In genomic region chr2:125516496-125517109, GRCh38 we compare ENCODE assay signal across 8 cellular contexts.
A peak's percentile ranks its signal among the peaks of the same experiment; 100 is the strongest.
DNase-seq lines count a peak whose midpoint lies in the region; TF ChIP-seq lines count a peak whose summit lies in the region.

No MANE protein-coding gene starts in this region.

- H3K27ac ChIP-seq in 22Rv1 = no peak overlapping the region

- DNase-seq in T47D (ENCODE audit: low read depth in 1 of 2, low spot score in 1 of 2) = peak; percentile 13 to 54
- DNase-seq in renal cortical epithelial cell (ENCODE audit: low read depth) = peak; percentile 3
- DNase-seq in G401 (ENCODE audit: low spot score) = no peak
- no peak for DNase-seq in activated T-cell treated with anti-CD3 and anti-CD28 coated beads, Interleukin-2, amount 50 U/mL, for 48 hours
- no peak for DNase-seq in NCI-H345 treated with DMSO at 0.1 percent for 48 hours (lab: John Stamatoyannopoulos, UW; ENCODE audit: unreplicated experiment)

- TF ChIP-seq CTCF in 22Rv1 (IDR thresholded peaks at IDR 0.05) (peak; percentile 65), GM12873 (IDR thresholded peaks at IDR 0.05; ENCODE audit: insufficient read depth, low read depth, low read length, missing control alignments) (peak; percentile 74), LNCAP (IDR thresholded peaks at IDR 0.05) (peak; percentile 53)

- in situ Hi-C loops in T47D (cut with HindIII; ENCODE audit: low pct_unique_long_range_greater_than_20kb, low sequenced_read_pairs) = no loop called here
- in situ Hi-C loops in G401 (cut with HindIII; ENCODE audit: low sequenced_read_pairs) = no loop called here

Comparison
In these comparisons a context has a peak if more than half of its experiments do, and no peak if none do; other contexts are left out.
1. DNase-seq: peak in T47D (2 of 2) and renal cortical epithelial cell (single experiment); none in G401 (single experiment), activated T-cell treated with anti-CD3 and anti-CD28 coated beads, Interleukin-2, amount 50 U/mL, for 48 hours (0 of 2) and NCI-H345 treated with DMSO at 0.1 percent for 48 hours (single experiment).
2. Peak in every context shown above with its lines, with median percentiles within 50 percentile points of each other: CTCF ChIP-seq.